ENCODE assay signal across 15 cellular contexts in genomic region chr6:100035873-100036653, GRCh38. TPM values are rescaled to one million over a fixed set of nuclear protein-coding genes. Genes with fewer than 3 reads are reported as not detected.
DNase-seq lines count a peak whose midpoint lies in the region; ATAC-seq, FAIRE-seq and TF ChIP-seq lines count a peak whose summit lies in the region.
"Had no signal": no experiment of that assay in that cellular context is flagged by ENCODE, and none has a peak within 500 bp of the region (broad histone marks: within the 10 kb centered on the region; RNA-seq: fewer than 3 reads in every experiment).

No MANE protein-coding gene starts in this region.

- no peak overlapping the region for H3K27ac Mint-ChIP-seq in CD8-positive, alpha-beta memory T cell
- H3K27ac Mint-ChIP-seq: activated CD8-positive, alpha-beta T cell treated with anti-CD3 and anti-CD28 coated beads, Interleukin-2, amount 10 ng/mL, durations not matched to agents 7 days and 5 days; T-helper 1 cell treated with Interleukin-12 subunit alpha and Interleukin-12 subunit beta and Interleukin-4 antibody, amounts not matched to agents 30 μg/mL and 1 μg/mL, for 36 hours had no signal

- peak overlapping the region in 10 of 11 experiments; percentile 0 to 52 (median 23); a peak in 11 of 22 replicates for H3K4me2 ChIP-seq in BLaER1 treated with 17β-estradiol and CSF1 and Interleukin-3, amounts not matched to agents 10 nM and 100 nM
- H3K4me2 ChIP-seq in PC-3 (ENCODE audit: low read length) (no peak overlapping the region), HepG2 (ENCODE audit: low read depth, low read length) (no peak overlapping the region)

- no peaks in the 10 kb centered on the region for H4K20me1 ChIP-seq in BLaER1 treated with 17β-estradiol and CSF1 and Interleukin-3, amounts not matched to agents 10 nM and 100 nM
- H4K20me1 ChIP-seq in PC-3 (ENCODE audit: low read length) (no peaks in the 10 kb centered on the region), HepG2 (ENCODE audit: insufficient read depth, low read length) (no peaks in the 10 kb centered on the region)

- TF ChIP-seq POLR2A in HepG2 (IDR thresholded peaks at IDR 0.05; ENCODE audit: insufficient read depth in 1 of 2, low read depth in 2 of 2, low read length in 2 of 2) = no peak

- in situ Hi-C loops in HepG2 (cut with HindIII; ENCODE audit: extremely low pct_ligation_motif_present, low pct_unique_long_range_greater_than_20kb) = no loop called here

- H3K27me3 ChIP-seq in BLaER1 treated with 17β-estradiol and CSF1 and Interleukin-3, amounts not matched to agents 10 nM and 100 nM = no peaks in the 10 kb centered on the region
- H3K27me3 ChIP-seq in PC-3 (ENCODE audit: low read length) (no peaks in the 10 kb centered on the region), HepG2 (ENCODE audit: control insufficient read depth in 1 of 2, insufficient read depth in 2 of 2, low read length in 2 of 2) (no peaks in the 10 kb centered on the region)
- H3K27me3 ChIP-seq in CD8-positive, alpha-beta memory T cell (ENCODE audit: insufficient read depth, low read length, poor library complexity, severe bottlenecking) = no peaks in the 10 kb centered on the region
- H3K27me3 ChIP-seq: adrenal gland had no signal

- POLR2A ChIA-PET in PC-3 (lab: Charles Lee; ENCODE audit: unreplicated experiment) (no interaction called here), HepG2 (lab: Yijun Ruan, JAX) (no interaction called here)
- POLR2A ChIA-PET in CD8-positive, alpha-beta memory T cell (lab: Charles Lee) = no interaction called here

- ATAC-seq in GM19452 (IDR thresholded peaks at IDR 0.05; ENCODE audit: unreplicated experiment) (peak; percentile 93), HG02973 (IDR thresholded peaks at IDR 0.05; ENCODE audit: unreplicated experiment) (peak; percentile 75), PC-3 (no peak), left colon (no peak), HepG2 (no peak)
- ATAC-seq: activated CD8-positive, alpha-beta T cell treated with anti-CD3 and anti-CD28 coated beads, Interleukin-2, amount 10 ng/mL, durations not matched to agents 7 days and 5 days had no signal

- intact Hi-C loops in PC-3 (cut with micrococcal nuclease) (no loop called here), left colon (cut with DNase I, micrococcal nuclease) (no loop called here), HepG2 (cut with micrococcal nuclease; ENCODE audit: unreplicated experiment) (no loop called here)

- no peaks in the 10 kb centered on the region for H3K79me2 ChIP-seq in PC-3 (ENCODE audit: low read length)
- H3K79me2 ChIP-seq in HepG2 (ENCODE audit: insufficient read depth, low read length) = no peaks in the 10 kb centered on the region

- FAIRE-seq in HepG2 (lab: Jason Lieb, UNC) = no peak

- H3K4me3 Mint-ChIP-seq in CD8-positive, alpha-beta memory T cell = no peak overlapping the region
- H3K4me3 Mint-ChIP-seq: activated CD8-positive, alpha-beta T cell treated with anti-CD3 and anti-CD28 coated beads, Interleukin-2, amount 10 ng/mL, durations not matched to agents 7 days and 5 days; T-helper 1 cell treated with Interleukin-12 subunit alpha and Interleukin-12 subunit beta and Interleukin-4 antibody, amounts not matched to agents 30 μg/mL and 1 μg/mL, for 36 hours had no signal

- TF ChIP-seq EP300 in HepG2 (IDR thresholded peaks at IDR 0.05; ENCODE audit: low read depth in 2 of 2, low read length in 2 of 2) (no peak), HepG2 (CRISPR knock-in tag; IDR thresholded peaks at IDR 0.05; ENCODE audit: borderline replicate concordance) (no peak)

- H3K9me3 Mint-ChIP-seq in CD8-positive, alpha-beta memory T cell = peaks cover 3 to 13% (median 9%) of the 10 kb centered on the region in 5 donors

- CTCF ChIA-PET in PC-3 (lab: Charles Lee) = no interaction called here
- CTCF ChIA-PET in CD8-positive, alpha-beta memory T cell (lab: Charles Lee) = no interaction called here
- CTCF ChIA-PET in HepG2 (lab: Yijun Ruan, JAX; ENCODE audit: low intra/inter-chr PET ratio, low total read pairs) = no interaction called here

- DNase-seq in PC-3 (peak; percentile 25), left colon (no peak), HepG2 (ENCODE audit: low spot score) (no peak), NCI-H69 (lab: John Stamatoyannopoulos, UW) (no peak)
- no peak for DNase-seq in CD8-positive, alpha-beta memory T cell
- DNase-seq: activated CD8-positive, alpha-beta T cell treated with anti-CD3 and anti-CD28 coated beads, Interleukin-2, amount 10 ng/mL, durations not matched to agents 7 days and 5 days; adrenal gland; Kasumi-1; NCI-H82; stimulated activated CD4-positive, alpha-beta T cell treated with anti-CD3 and anti-CD28 coated beads, Interleukin-12 subunit alpha, Interleukin-12 subunit beta, amount 100 ng/mL, for 4 hours; stimulated activated naive CD4-positive, alpha-beta T cell had no signal

- WGBS in HepG2 (ENCODE audit: low lambda C conversion rate) = 15% methylated on average over 8 of the region's 8 CpGs

- no peak overlapping the region for H3K27ac ChIP-seq in BLaER1 treated with 17β-estradiol and CSF1 and Interleukin-3, amounts not matched to agents 10 nM and 100 nM
- H3K27ac ChIP-seq in PC-3 (ENCODE audit: low read length) (no peak overlapping the region), HepG2 (ENCODE audit: extremely low read length, insufficient read depth, low read length) (no peak overlapping the region)
- no peak overlapping the region for H3K27ac ChIP-seq in CD8-positive, alpha-beta memory T cell (ENCODE audit: low read depth, low read length)
- H3K27ac ChIP-seq: adrenal gland had no signal

- peaks cover 3 to 20% of the 10 kb centered on the region in 2 donors for H3K27me3 Mint-ChIP-seq in CD8-positive, alpha-beta memory T cell

- no peak overlapping the region for H3K9ac ChIP-seq in BLaER1 treated with 17β-estradiol and CSF1 and Interleukin-3, amounts not matched to agents 10 nM and 100 nM
- no peak overlapping the region for H3K9ac ChIP-seq in PC-3 (ENCODE audit: low read length)
- no peak overlapping the region for H3K9ac ChIP-seq in HepG2 (ENCODE audit: insufficient read depth, low read depth, low read length)

- H2AFZ ChIP-seq in PC-3 (ENCODE audit: low read length) (0 out of 2 replicates have a peak overlapping the region, but pooled peaks have one; percentile 42), HepG2 (ENCODE audit: low read length) (no peak overlapping the region)

- H3K36me3 Mint-ChIP-seq in CD8-positive, alpha-beta memory T cell = peaks cover 0 to 2% (median 0%) of the 10 kb centered on the region in 3 donors

- H3K9me2 ChIP-seq in PC-3 (replicated peaks; ENCODE audit: low read length) = no peaks in the 10 kb centered on the region

- no TSS peak for BruUV-seq in PC-3 (replicated peaks; lab: Mats Ljungman, UMichigan)
- no TSS peak for BruUV-seq in HepG2 (replicated peaks; lab: Mats Ljungman, UMichigan)

- no peak overlapping the region for H3K4me3 ChIP-seq in BLaER1 treated with 17β-estradiol and CSF1 and Interleukin-3, amounts not matched to agents 10 nM and 100 nM
- H3K4me3 ChIP-seq in PC-3 (ENCODE audit: low read length) = no peak overlapping the region
- no peak overlapping the region for H3K4me3 ChIP-seq in CD8-positive, alpha-beta memory T cell (ENCODE audit: low read length)
- H3K4me3 ChIP-seq in HepG2 (replicated peaks in 1 of 3; ENCODE audit: insufficient read depth in 1 of 3, low read depth in 2 of 3, low read length in 3 of 3) = no peak overlapping the region
- H3K4me3 ChIP-seq: adrenal gland had no signal

- peaks cover 0 to 7% (median 5%) of the 10 kb centered on the region in 10 experiments; a peak in 9 of 20 replicates for H3K4me1 ChIP-seq in BLaER1 treated with 17β-estradiol and CSF1 and Interleukin-3, amounts not matched to agents 10 nM and 100 nM
- no peaks in the 10 kb centered on the region for H3K4me1 ChIP-seq in PC-3 (ENCODE audit: insufficient read depth, low read length)
- no peaks in the 10 kb centered on the region for H3K4me1 ChIP-seq in CD8-positive, alpha-beta memory T cell (ENCODE audit: insufficient read depth, low read length)
- no peaks in the 10 kb centered on the region for H3K4me1 ChIP-seq in HepG2 (ENCODE audit: insufficient read depth, low read length)
- H3K4me1 ChIP-seq: adrenal gland had no signal

- H3K4me1 Mint-ChIP-seq in CD8-positive, alpha-beta memory T cell = peaks cover 0 to 7% (median 0%) of the 10 kb centered on the region in 3 donors

- no peak for TF ChIP-seq RAD21 in HepG2 (CRISPR knock-in tag; IDR thresholded peaks at IDR 0.05)

- peaks cover 10 to 20% (median 16%) of the 10 kb centered on the region in 11 experiments; a peak in 21 of 22 replicates for H3K9me3 ChIP-seq in BLaER1 treated with 17β-estradiol and CSF1 and Interleukin-3, amounts not matched to agents 10 nM and 100 nM (replicated peaks in 1 of 11)
- H3K9me3 ChIP-seq in PC-3 (ENCODE audit: low read length) (no peaks in the 10 kb centered on the region), HepG2 (ENCODE audit: low read length) (no peaks in the 10 kb centered on the region; the same call in 1 of the 2 replicates)
- no peaks in the 10 kb centered on the region for H3K9me3 ChIP-seq in CD8-positive, alpha-beta memory T cell (ENCODE audit: low read length)
- H3K9me3 ChIP-seq: adrenal gland had no signal

- no peaks in the 10 kb centered on the region for H3K36me3 ChIP-seq in BLaER1 treated with 17β-estradiol and CSF1 and Interleukin-3, amounts not matched to agents 10 nM and 100 nM
- H3K36me3 ChIP-seq in PC-3 (ENCODE audit: low read depth, low read length) (no peaks in the 10 kb centered on the region), HepG2 (replicated peaks in 1 of 2; ENCODE audit: control insufficient read depth in 1 of 2, insufficient read depth in 2 of 2, low read length in 2 of 2) (no peaks in the 10 kb centered on the region)
- no peaks in the 10 kb centered on the region for H3K36me3 ChIP-seq in CD8-positive, alpha-beta memory T cell (ENCODE audit: insufficient read depth, low read length)
- H3K36me3 ChIP-seq: adrenal gland had no signal

- no peaks in the 10 kb centered on the region for H3F3A ChIP-seq in PC-3 (ENCODE audit: low read length, unreplicated experiment)

- TF ChIP-seq CTCF in PC-3 (conservative IDR thresholded peaks at IDR 0.05; ENCODE audit: low read depth, low read length) = no peak
- TF ChIP-seq CTCF in HepG2 (CRISPR knock-in tag; IDR thresholded peaks at IDR 0.05) = no peak

RNA-seq across cellular contexts. Expression of gene MCHR2, which starts 42.0 kb away (rescaled TPM):
- total RNA-seq in PC-3 (2014; rRNA removed) = not detected in 2 replicates
- total RNA-seq in CD8-positive, alpha-beta memory T cell = not detected
- polyA plus RNA-seq in CD8-positive, alpha-beta memory T cell = not detected
- not detected for total RNA-seq in left colon
- total RNA-seq in HepG2 (2016; rRNA removed; fragmentation: Illumina TruSeq; extraction: Trizol) = not detected in 2 replicates
- total RNA-seq in HepG2 (2016; cell fraction: cytosol; rRNA removed; fragmentation: Illumina TruSeq; extraction: Trizol; ENCODE audit: low read depth) = not detected in 2 replicates
- not detected in 2 replicates for total RNA-seq in HepG2 (2016; cell fraction: insoluble cytoplasmic fraction; rRNA removed; fragmentation: Illumina TruSeq; extraction: Trizol)
- total RNA-seq in HepG2 (2016; cell fraction: membrane; rRNA removed; fragmentation: Illumina TruSeq; extraction: Trizol) = not detected in 2 replicates
- total RNA-seq in HepG2 (2016; cell fraction: nucleus; rRNA removed; fragmentation: Illumina TruSeq; extraction: Trizol) = not detected in 2 replicates
- not detected in 2 replicates for polyA plus RNA-seq in HepG2 (2011; rRNA removed)
- polyA plus RNA-seq in HepG2 (2011; cell fraction: cytosol; rRNA removed) = not detected in 2 replicates
- polyA plus RNA-seq in HepG2 (2011; cell fraction: nucleus; rRNA removed) = not detected in 2 replicates
- polyA plus RNA-seq in HepG2 (2012) = not detected in 2 replicates
- polyA plus RNA-seq in HepG2 (2016; cell fraction: cytosol; fragmentation: Illumina TruSeq; extraction: Trizol; ENCODE audit: low read depth) = not detected in 2 replicates
- not detected in 2 replicates for polyA plus RNA-seq in HepG2 (2016; cell fraction: insoluble cytoplasmic fraction; fragmentation: Illumina TruSeq; extraction: Trizol; ENCODE audit: low read depth)
- not detected in 2 replicates for polyA plus RNA-seq in HepG2 (2016; cell fraction: membrane; fragmentation: Illumina TruSeq; extraction: Trizol; ENCODE audit: low read depth)
- polyA plus RNA-seq in HepG2 (2016; cell fraction: nucleus; fragmentation: Illumina TruSeq; extraction: Trizol; ENCODE audit: insufficient read depth, low read depth) = not detected in 2 replicates
- not detected in 2 replicates for polyA minus RNA-seq in HepG2 (2011; rRNA and poly(A)+ RNA removed; ENCODE audit: low replicate concordance)
- not detected in 2 replicates for polyA minus RNA-seq in HepG2 (2011; cell fraction: cytosol; rRNA and poly(A)+ RNA removed)
- not detected in 2 replicates for polyA minus RNA-seq in HepG2 (2011; cell fraction: nucleus; rRNA and poly(A)+ RNA removed)
- total RNA-seq: activated CD8-positive, alpha-beta T cell treated with anti-CD3 and anti-CD28 coated beads, Interleukin-2, amount 10 ng/mL, durations not matched to agents 7 days and 5 days had no signal
- polyA plus RNA-seq: adrenal gland had no signal

Comparison
In these comparisons a context has a peak if more than half of its experiments do, and no peak if none do; other contexts are left out.
1. H3K4me2 ChIP-seq: peak in BLaER1 treated with 17β-estradiol and CSF1 and Interleukin-3, amounts not matched to agents 10 nM and 100 nM (10 of 11); none in PC-3 (single experiment) and HepG2 (single experiment).
2. ATAC-seq: peak in GM19452 (single experiment) and HG02973 (single experiment); none in PC-3 (single experiment), left colon (single experiment) and HepG2 (single experiment).